In genomic region chr3:150237490-150237889, GRCh38 we compare ENCODE assay signal across 10 cellular contexts.
DNase-seq lines count a peak whose midpoint lies in the region; ATAC-seq and TF ChIP-seq lines count a peak whose summit lies in the region.
"Had no signal": no experiment of that assay in that cellular context is flagged by ENCODE, and none has a peak within 500 bp of the region (broad histone marks: within the 10 kb centered on the region; RNA-seq: fewer than 3 reads in every experiment).

No MANE protein-coding gene starts in this region.

- H3K4me1 ChIP-seq in tibial artery, result peaks cover 5 to 63% (median 44%) of the 10 kb centered on the region in 4 donors

- no peaks in the 10 kb centered on the region for H3K36me3 Mint-ChIP-seq in activated T-helper 17 cell treated with anti-CD3 and anti-CD28 coated beads, Interleukin-2, amount 50 U/mL, for 72 hours (ENCODE audit: low read depth)
- no peaks in the 10 kb centered on the region for H3K36me3 Mint-ChIP-seq in activated CD4-positive, alpha-beta memory T cell treated with anti-CD3 and anti-CD28 coated beads, Interleukin-2, amount 10 ng/mL, durations not matched to agents 7 days and 5 days (ENCODE audit: low read depth)

- no peak overlapping the region for H3K4me3 ChIP-seq in tibial artery
- H3K4me3 ChIP-seq: SK-N-MC had no signal

- ATAC-seq in activated T-helper 17 cell treated with anti-CD3 and anti-CD28 coated beads, Interleukin-2, amount 50 U/mL, for 72 hours (replicated peaks), result peak; percentile 60
- no peak for ATAC-seq in HG03460 (IDR thresholded peaks at IDR 0.05; ENCODE audit: unreplicated experiment)

- no peaks in the 10 kb centered on the region for H3K27me3 Mint-ChIP-seq in activated T-helper 17 cell treated with anti-CD3 and anti-CD28 coated beads, Interleukin-2, amount 50 U/mL, for 72 hours
- peaks cover 8% of the 10 kb centered on the region for H3K27me3 Mint-ChIP-seq in activated CD4-positive, alpha-beta memory T cell treated with anti-CD3 and anti-CD28 coated beads, Interleukin-2, amount 10 ng/mL, durations not matched to agents 7 days and 5 days

- CTCF ChIA-PET in activated CD4-positive, alpha-beta memory T cell treated with anti-CD3 and anti-CD28 coated beads, Interleukin-2, amount 10 ng/mL, durations not matched to agents 7 days and 5 days (lab: Charles Lee), result no interaction called here

- H3K27ac Mint-ChIP-seq in activated T-helper 17 cell treated with anti-CD3 and anti-CD28 coated beads, Interleukin-2, amount 50 U/mL, for 72 hours, result no peak overlapping the region
- no peak overlapping the region for H3K27ac Mint-ChIP-seq in activated CD4-positive, alpha-beta memory T cell treated with anti-CD3 and anti-CD28 coated beads, Interleukin-2, amount 10 ng/mL, durations not matched to agents 7 days and 5 days

- no peaks in the 10 kb centered on the region for H3K27me3 ChIP-seq in tibial artery

- H3K9me3 Mint-ChIP-seq in activated T-helper 17 cell treated with anti-CD3 and anti-CD28 coated beads, Interleukin-2, amount 50 U/mL, for 72 hours, result no peaks in the 10 kb centered on the region
- no peaks in the 10 kb centered on the region for H3K9me3 Mint-ChIP-seq in activated CD4-positive, alpha-beta memory T cell treated with anti-CD3 and anti-CD28 coated beads, Interleukin-2, amount 10 ng/mL, durations not matched to agents 7 days and 5 days
- H3K9me3 Mint-ChIP-seq: central memory CD8-positive, alpha-beta T cell had no signal

- no peaks in the 10 kb centered on the region for H3K36me3 ChIP-seq in tibial artery

- intact Hi-C loops in tibial artery (cut with DNase I; ENCODE audit: low total_unique reads), result no loop called here

- peak; percentile 33 for DNase-seq in NCI-H2171 treated with DMSO at 0.1 percent for 48 hours (lab: John Stamatoyannopoulos, UW)
- no peak for DNase-seq in NCI-H2171 (lab: John Stamatoyannopoulos, UW)
- DNase-seq in glomerular visceral epithelial cell (ENCODE audit: extremely low spot score), result peak; percentile 92
- no peak for DNase-seq in tibial artery
- no peak for DNase-seq in activated CD4-positive, alpha-beta memory T cell treated with anti-CD3 and anti-CD28 coated beads, Interleukin-2, amount 10 ng/mL, durations not matched to agents 7 days and 5 days
- no peak for DNase-seq in COLO829 (ENCODE audit: low spot score)

- no peak for TF ChIP-seq CTCF in tibial artery (IDR thresholded peaks at IDR 0.05)

- H3K9me3 ChIP-seq in tibial artery, result no peaks in the 10 kb centered on the region

- H3K27ac ChIP-seq in tibial artery, result peak overlapping the region; percentile 63 to 76
- H3K27ac ChIP-seq: SK-N-MC had no signal

- no peaks in the 10 kb centered on the region for H3K4me1 Mint-ChIP-seq in activated T-helper 17 cell treated with anti-CD3 and anti-CD28 coated beads, Interleukin-2, amount 50 U/mL, for 72 hours
- H3K4me1 Mint-ChIP-seq in activated CD4-positive, alpha-beta memory T cell treated with anti-CD3 and anti-CD28 coated beads, Interleukin-2, amount 10 ng/mL, durations not matched to agents 7 days and 5 days, result no peaks in the 10 kb centered on the region
- H3K4me1 Mint-ChIP-seq: central memory CD8-positive, alpha-beta T cell had no signal

- POLR2A ChIA-PET in activated CD4-positive, alpha-beta memory T cell treated with anti-CD3 and anti-CD28 coated beads, Interleukin-2, amount 10 ng/mL, durations not matched to agents 7 days and 5 days (lab: Charles Lee), result no interaction called here

- H3K4me3 Mint-ChIP-seq in activated T-helper 17 cell treated with anti-CD3 and anti-CD28 coated beads, Interleukin-2, amount 50 U/mL, for 72 hours, result no peak overlapping the region
- no peak overlapping the region for H3K4me3 Mint-ChIP-seq in activated CD4-positive, alpha-beta memory T cell treated with anti-CD3 and anti-CD28 coated beads, Interleukin-2, amount 10 ng/mL, durations not matched to agents 7 days and 5 days
- H3K4me3 Mint-ChIP-seq: central memory CD8-positive, alpha-beta T cell had no signal

Comparison
In these comparisons a context has a peak if more than half of its experiments do, and no peak if none do; other contexts are left out.
1. DNase-seq: peak in NCI-H2171 treated with DMSO at 0.1 percent for 48 hours (single experiment) and glomerular visceral epithelial cell (single experiment); none in NCI-H2171 (single experiment), tibial artery (0 of 2), activated CD4-positive, alpha-beta memory T cell treated with anti-CD3 and anti-CD28 coated beads, Interleukin-2, amount 10 ng/mL, durations not matched to agents 7 days and 5 days (single experiment) and COLO829 (single experiment).